Comparison of ENCODE assay signal across 16 cellular contexts in the genomic region with DNA sequence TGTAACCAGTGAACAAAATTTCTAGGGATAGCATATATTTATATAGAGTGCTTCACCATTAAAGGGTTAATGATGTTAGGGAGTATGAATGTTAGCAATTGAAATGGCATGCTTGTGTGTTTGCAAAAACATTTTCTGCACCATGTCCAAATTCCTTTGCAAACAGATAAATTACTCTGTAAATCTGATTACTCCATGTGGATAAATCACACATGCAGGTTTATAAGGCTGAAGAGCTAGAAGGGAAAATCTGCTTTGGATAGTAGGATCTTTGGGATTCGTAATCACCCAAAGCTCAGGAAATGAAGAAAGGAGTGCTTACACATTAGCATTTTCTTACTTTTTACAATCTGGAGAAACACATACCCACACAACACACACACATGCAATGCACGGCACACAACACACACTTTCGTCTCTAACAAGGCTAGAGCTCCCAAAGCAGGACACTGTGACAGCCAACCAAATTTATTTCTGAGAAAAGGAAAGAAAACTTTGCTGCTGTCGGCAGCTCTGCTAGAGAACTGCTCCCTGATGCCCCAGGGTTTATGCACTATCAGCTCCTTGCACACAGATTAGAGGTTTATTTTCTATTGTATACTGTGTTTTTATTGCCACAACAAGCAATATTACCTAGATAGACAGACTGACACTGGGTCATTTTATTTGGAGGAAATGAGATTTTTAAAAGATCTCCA. TPM values are rescaled to one million over a fixed set of nuclear protein-coding genes. Genes with fewer than 3 reads are reported as not detected.
A peak's percentile ranks its signal among the peaks of the same experiment; 100 is the strongest.
DNase-seq lines count a peak whose midpoint lies in the region; ATAC-seq and TF ChIP-seq lines count a peak whose summit lies in the region.
"Had no signal": no experiment of that assay in that cellular context is flagged by ENCODE, and none has a peak within 500 bp of the region (broad histone marks: within the 10 kb centered on the region; RNA-seq: fewer than 3 reads in every experiment).

No MANE protein-coding gene starts in this region.

- intact Hi-C loops in sigmoid colon (cut with DNase I) = loop anchor here (5.0 kb wide), 2 partner anchors 106 to 196 kb away; no protein-coding TSS in a partner anchor
- intact Hi-C loops in activated CD4-positive, alpha-beta T cell treated with anti-CD3 and anti-CD28 coated beads for 36 hours (cut with DNase I, micrococcal nuclease) = no loop called here

- no peak for TF ChIP-seq EP300 in sigmoid colon (IDR thresholded peaks at IDR 0.05)

- DNase-seq in HFF-Myc (ENCODE audit: extremely low read depth, low read depth) (no peak), astrocyte of the cerebellum (ENCODE audit: low read depth) (no peak), left kidney (ENCODE audit: low read depth, low spot score) (peak; percentile 38), sigmoid colon (no peak), NCI-H1105 treated with DMSO at 0.1 percent for 48 hours (lab: John Stamatoyannopoulos, UW) (no peak)
- DNase-seq in stimulated activated CD4-positive, alpha-beta T cell treated with anti-CD3 and anti-CD28 coated beads, Interleukin-4, amount 100 ng/mL, for 24 hours = no peak
- no peak for DNase-seq in activated CD4-positive, alpha-beta T cell treated with anti-CD3 and anti-CD28 coated beads for 36 hours
- DNase-seq: activated CD4-positive, alpha-beta T cell treated with anti-CD3 and anti-CD28 coated beads for 1 hour; activated T-cell treated with anti-CD3 and anti-CD28 coated beads, Interleukin-2, amount 50 U/mL, for 48 hours; central memory CD4-positive, alpha-beta T cell; foreskin keratinocyte; NCI-H226; small intestine had no signal

- no peaks in the 10 kb centered on the region for H3K9me3 ChIP-seq in sigmoid colon
- H3K9me3 ChIP-seq: SJSA1 had no signal

- no peaks in the 10 kb centered on the region for H3K36me3 ChIP-seq in sigmoid colon
- H3K36me3 ChIP-seq: SJSA1 had no signal

- peaks cover 0 to 28% (median 14%) of the 10 kb centered on the region in 4 donors for H3K4me1 ChIP-seq in sigmoid colon
- H3K4me1 ChIP-seq: foreskin keratinocyte, SJSA1 had no signal

- no peaks in the 10 kb centered on the region for H3K27me3 ChIP-seq in sigmoid colon

- no peaks in the 10 kb centered on the region for H3K4me1 Mint-ChIP-seq in activated CD4-positive, alpha-beta T cell treated with anti-CD3 and anti-CD28 coated beads for 36 hours

- H3K4me3 ChIP-seq in HFF-Myc (replicated peaks; ENCODE audit: low read depth, low read length) (peak overlapping the region; percentile 55), astrocyte of the cerebellum (ENCODE audit: low read depth, low read length) (peak overlapping the region; percentile 67), sigmoid colon (peak overlapping the region; percentile 62 to 72 (median 64))
- H3K4me3 ChIP-seq: SJSA1 had no signal

- CTCF ChIA-PET in activated CD4-positive, alpha-beta T cell treated with anti-CD3 and anti-CD28 coated beads for 36 hours (lab: Charles Lee) = interaction anchor here (0.6 to 0.7 kb wide), 2 partner anchors 67 to 1287 kb away, joined by 3 read pairs; no protein-coding TSS in a partner anchor

- POLR2A ChIA-PET in activated CD4-positive, alpha-beta T cell treated with anti-CD3 and anti-CD28 coated beads for 36 hours (lab: Charles Lee) = no interaction called here

- H3K27me3 Mint-ChIP-seq in activated CD4-positive, alpha-beta T cell treated with anti-CD3 and anti-CD28 coated beads for 36 hours = peaks cover 22% of the 10 kb centered on the region

- H3K4me3 Mint-ChIP-seq in activated CD4-positive, alpha-beta T cell treated with anti-CD3 and anti-CD28 coated beads for 36 hours = no peak overlapping the region

- in situ Hi-C loops in astrocyte of the cerebellum (cut with HindIII; ENCODE audit: low sequenced_read_pairs) = no loop called here

- TF ChIP-seq POLR2A in sigmoid colon (IDR thresholded peaks at IDR 0.05) = no peak

- H3K9me3 Mint-ChIP-seq in activated CD4-positive, alpha-beta T cell treated with anti-CD3 and anti-CD28 coated beads for 36 hours (ENCODE audit: low read depth) = peaks cover 2% of the 10 kb centered on the region

- peak overlapping the region in 3 of 4 donors; percentile 65 to 82 (median 76) for H3K27ac ChIP-seq in sigmoid colon
- H3K27ac ChIP-seq: foreskin keratinocyte, SJSA1 had no signal

- ATAC-seq in activated CD4-positive, alpha-beta T cell treated with anti-CD3 and anti-CD28 coated beads for 36 hours = no peak
- ATAC-seq: foreskin keratinocyte had no signal

- TF ChIP-seq CTCF in HFF-Myc (IDR thresholded peaks at IDR 0.05; ENCODE audit: low read depth, low read length, missing control alignments) (no peak), astrocyte of the cerebellum (IDR thresholded peaks at IDR 0.05; ENCODE audit: low read depth, low read length, missing control alignments) (no peak), sigmoid colon (IDR thresholded peaks at IDR 0.05) (no peak)

- H3K36me3 Mint-ChIP-seq in activated CD4-positive, alpha-beta T cell treated with anti-CD3 and anti-CD28 coated beads for 36 hours (ENCODE audit: low read depth) = no peaks in the 10 kb centered on the region

- no peak overlapping the region for H3K27ac Mint-ChIP-seq in activated CD4-positive, alpha-beta T cell treated with anti-CD3 and anti-CD28 coated beads for 36 hours

- WGBS in sigmoid colon, 2 donors = 21 to 35% methylated on average over 4 of the region's 4 CpGs

RNA-seq across cellular contexts. Expression of a gene that starts 2.0 kb away (rescaled TPM):
- total RNA-seq in sigmoid colon = 10 to 100 TPM; 22.9 to 47.1 (median 30.1) TPM
- polyA plus RNA-seq in sigmoid colon = 1 to 10 TPM in 2 of 3 donors, under 1 TPM in 1; 0.23 to 6.5 (median 1.2) TPM
- not detected for total RNA-seq in activated CD4-positive, alpha-beta T cell treated with anti-CD3 and anti-CD28 coated beads for 36 hours
- total RNA-seq: LHCN-M2, lung microvascular endothelial cell, SJSA1 had no signal
- polyA plus RNA-seq: foreskin keratinocyte had no signal

Comparison
In these comparisons a context has a peak if more than half of its experiments do, and no peak if none do; other contexts are left out.
1. RNA of a gene that starts 2.0 kb away (total RNA-seq): 22.9 to 47.1 TPM in sigmoid colon; not detected in activated CD4-positive, alpha-beta T cell treated with anti-CD3 and anti-CD28 coated beads for 36 hours; every median in the first group is over 10 times any median in the second.
2. Peak in every context shown above with its lines, with median percentiles within 50 percentile points of each other: H3K4me3 ChIP-seq.